29 cellular contexts compared by ENCODE assay signal in genomic region chr5:1446602-1447343, GRCh38. TPM values are rescaled to one million over a fixed set of nuclear protein-coding genes. Genes with fewer than 3 reads are reported as not detected.
DNase-seq lines count a peak whose midpoint lies in the region; ATAC-seq, FAIRE-seq and TF ChIP-seq lines count a peak whose summit lies in the region.
"Had no signal": no experiment of that assay in that cellular context is flagged by ENCODE, and none has a peak within 500 bp of the region (broad histone marks: within the 10 kb centered on the region; RNA-seq: fewer than 3 reads in every experiment).

No MANE protein-coding gene starts in this region.

- peaks cover 37% of the 10 kb centered on the region for H3K4me1 Mint-ChIP-seq in CD4-positive, alpha-beta T cell (ENCODE audit: low read depth)
- H3K4me1 Mint-ChIP-seq in activated naive CD8-positive, alpha-beta T cell treated with anti-CD3 and anti-CD28 coated beads, Interleukin-2, amount 10 ng/mL, durations not matched to agents 7 days and 5 days, result peaks cover 19% of the 10 kb centered on the region
- peaks cover 5% of the 10 kb centered on the region for H3K4me1 Mint-ChIP-seq in neural crest cell

- POLR2A ChIA-PET in CD4-positive, alpha-beta T cell (lab: Charles Lee), result no interaction called here
- POLR2A ChIA-PET in activated naive CD8-positive, alpha-beta T cell treated with anti-CD3 and anti-CD28 coated beads, Interleukin-2, amount 10 ng/mL, durations not matched to agents 7 days and 5 days (lab: Charles Lee), result no interaction called here

- TF ChIP-seq CTCF in CD4-positive, alpha-beta T cell (IDR thresholded peaks at IDR 0.05), result no peak
- no peak for TF ChIP-seq CTCF in DND-41 (IDR thresholded peaks at IDR 0.05; ENCODE audit: borderline replicate concordance, extremely low read depth, low read length, poor library complexity, severe bottlenecking)
- no peak for TF ChIP-seq CTCF in neural crest cell (conservative IDR thresholded peaks at IDR 0.05)

- H3K27ac Mint-ChIP-seq in CD4-positive, alpha-beta T cell, result no peak overlapping the region
- H3K27ac Mint-ChIP-seq in activated naive CD8-positive, alpha-beta T cell treated with anti-CD3 and anti-CD28 coated beads, Interleukin-2, amount 10 ng/mL, durations not matched to agents 7 days and 5 days, result no peak overlapping the region
- H3K27ac Mint-ChIP-seq in neural crest cell (ENCODE audit: unreplicated experiment), result no peak overlapping the region
- H3K27ac Mint-ChIP-seq: activated CD4-positive, alpha-beta T cell treated with anti-CD3 and anti-CD28 coated beads for 36 hours; activated naive CD4-positive, alpha-beta T cell treated with anti-CD3 and anti-CD28 coated beads for 36 hours; stimulated activated memory B cell treated with anti-CD40 and anti-IgM and Interleukin-4, amounts not matched to agents 10 μg/mL and 1 μg/mL and 100 μg/mL, for 72 hours had no signal

- H3K27me3 ChIP-seq in CD4-positive, alpha-beta T cell (ENCODE audit: control insufficient read depth, insufficient read depth, low read length), result peaks cover 54% of the 10 kb centered on the region
- H3K27me3 ChIP-seq in DND-41 (ENCODE audit: insufficient read depth, low read length, poor library complexity), result no peaks in the 10 kb centered on the region
- H3K27me3 ChIP-seq: SJCRH30 had no signal

- no peaks in the 10 kb centered on the region; the same call in 1 of the 2 replicates for H4K20me1 ChIP-seq in DND-41 (ENCODE audit: insufficient read depth, low read length)

- H3K9ac ChIP-seq in DND-41 (ENCODE audit: low read depth, low read length), result no peak overlapping the region
- H3K9ac ChIP-seq: KMS-11 had no signal

- no peaks in the 10 kb centered on the region for H3K36me3 ChIP-seq in DND-41 (ENCODE audit: insufficient read depth, low read length)
- H3K36me3 ChIP-seq: ascending aorta, SJCRH30, tibial artery had no signal

- no peak overlapping the region for H3K4me2 ChIP-seq in DND-41 (ENCODE audit: insufficient read depth, low read length)
- H3K4me2 ChIP-seq: KMS-11 had no signal

- H2AFZ ChIP-seq in DND-41 (ENCODE audit: low read depth, low read length), result no peak overlapping the region

- no peaks in the 10 kb centered on the region for H3K9me3 Mint-ChIP-seq in CD4-positive, alpha-beta T cell
- H3K9me3 Mint-ChIP-seq in activated naive CD8-positive, alpha-beta T cell treated with anti-CD3 and anti-CD28 coated beads, Interleukin-2, amount 10 ng/mL, durations not matched to agents 7 days and 5 days, result no peaks in the 10 kb centered on the region
- H3K9me3 Mint-ChIP-seq in neural crest cell, result peaks cover 3% of the 10 kb centered on the region
- H3K9me3 Mint-ChIP-seq: activated naive CD4-positive, alpha-beta T cell treated with anti-CD3 and anti-CD28 coated beads for 36 hours; stimulated activated memory B cell treated with anti-CD40 and anti-IgM and Interleukin-4, amounts not matched to agents 10 μg/mL and 1 μg/mL and 100 μg/mL, for 72 hours had no signal

- H3K4me1 ChIP-seq in DND-41 (ENCODE audit: insufficient read depth, low read length), result peaks cover 28% of the 10 kb centered on the region
- H3K4me1 ChIP-seq: SJCRH30 had no signal

- peak in 1 of 10 experiments; percentile 24 for DNase-seq in CD4-positive, alpha-beta T cell
- DNase-seq in DND-41 (no peak), neural crest cell (ENCODE audit: low read depth, low spot score) (no peak), D341Med (ENCODE audit: low spot score) (no peak), midbrain (lab: John Stamatoyannopoulos, UW) (no peak), GM19239 (ENCODE audit: insufficient read length, low spot score) (no peak)
- DNase-seq in activated naive CD8-positive, alpha-beta T cell treated with anti-CD3 and anti-CD28 coated beads, Interleukin-2, amount 10 ng/mL, durations not matched to agents 7 days and 5 days, result peak; percentile 20
- DNase-seq: activated CD4-positive, alpha-beta T cell treated with anti-CD3 and anti-CD28 coated beads for 36 hours; activated naive CD4-positive, alpha-beta T cell treated with anti-CD3 and anti-CD28 coated beads for 36 hours; central memory CD4-positive, alpha-beta T cell; dermis blood vessel endothelial cell; DMS 273 treated with DMSO at 0.1 percent for 48 hours; GOT3; NCI-H1436; NCI-H510A treated with DMSO at 0.1 percent for 48 hours; NK-92 treated with Interleukin-12 subunit alpha and Interleukin-12 subunit beta, amount 100 ng/mL, for 24 hours; SJCRH30; stimulated activated CD4-positive, alpha-beta T cell treated with anti-CD3 and anti-CD28 coated beads, Interleukin-4, amount 100 ng/mL, for 1 hour; T-helper 1 cell had no signal

- H3K27ac ChIP-seq in CD4-positive, alpha-beta T cell (ENCODE audit: low read depth, low read length), result no peak overlapping the region
- peak overlapping the region; percentile 65 for H3K27ac ChIP-seq in DND-41 (ENCODE audit: low read length)
- H3K27ac ChIP-seq: ascending aorta, KMS-11, SJCRH30, tibial artery had no signal

- H3K9me3 ChIP-seq in CD4-positive, alpha-beta T cell (ENCODE audit: control insufficient read depth, low read length), result no peaks in the 10 kb centered on the region
- H3K9me3 ChIP-seq in DND-41 (ENCODE audit: insufficient read depth, low read length, severe bottlenecking), result peaks cover 6% of the 10 kb centered on the region
- H3K9me3 ChIP-seq: ascending aorta, SJCRH30, tibial artery had no signal

- intact Hi-C loops in CD4-positive, alpha-beta T cell (cut with DNase I, micrococcal nuclease), result no loop called here

- peak overlapping the region; percentile 34 for H3K4me3 Mint-ChIP-seq in CD4-positive, alpha-beta T cell
- H3K4me3 Mint-ChIP-seq in activated naive CD8-positive, alpha-beta T cell treated with anti-CD3 and anti-CD28 coated beads, Interleukin-2, amount 10 ng/mL, durations not matched to agents 7 days and 5 days, result no peak overlapping the region
- peak overlapping the region; percentile 15 for H3K4me3 Mint-ChIP-seq in neural crest cell
- H3K4me3 Mint-ChIP-seq: activated CD4-positive, alpha-beta T cell treated with anti-CD3 and anti-CD28 coated beads for 36 hours; activated naive CD4-positive, alpha-beta T cell treated with anti-CD3 and anti-CD28 coated beads for 36 hours; stimulated activated memory B cell treated with anti-CD40 and anti-IgM and Interleukin-4, amounts not matched to agents 10 μg/mL and 1 μg/mL and 100 μg/mL, for 72 hours had no signal

- H3K79me2 ChIP-seq in DND-41 (ENCODE audit: insufficient read depth, low read length), result no peaks in the 10 kb centered on the region

- CTCF ChIA-PET in CD4-positive, alpha-beta T cell (lab: Charles Lee), result no interaction called here

- no peak for FAIRE-seq in GM19239 (lab: Jason Lieb, UNC)
- FAIRE-seq: endothelial cell of umbilical vein, G401.6 had no signal

- no peak overlapping the region for H3K4me3 ChIP-seq in DND-41 (ENCODE audit: low read depth in 1 of 2, low read length in 2 of 2)
- H3K4me3 ChIP-seq: ascending aorta, lung, SJCRH30, tibial artery had no signal

- no peaks in the 10 kb centered on the region for H3K36me3 Mint-ChIP-seq in CD4-positive, alpha-beta T cell (ENCODE audit: low read depth)
- no peaks in the 10 kb centered on the region for H3K36me3 Mint-ChIP-seq in activated naive CD8-positive, alpha-beta T cell treated with anti-CD3 and anti-CD28 coated beads, Interleukin-2, amount 10 ng/mL, durations not matched to agents 7 days and 5 days
- no peaks in the 10 kb centered on the region for H3K36me3 Mint-ChIP-seq in neural crest cell (ENCODE audit: low read depth)
- H3K36me3 Mint-ChIP-seq: stimulated activated memory B cell treated with anti-CD40 and anti-IgM and Interleukin-4, amounts not matched to agents 10 μg/mL and 1 μg/mL and 100 μg/mL, for 72 hours had no signal

- peaks cover 63% of the 10 kb centered on the region for H3K27me3 Mint-ChIP-seq in CD4-positive, alpha-beta T cell
- H3K27me3 Mint-ChIP-seq in activated naive CD8-positive, alpha-beta T cell treated with anti-CD3 and anti-CD28 coated beads, Interleukin-2, amount 10 ng/mL, durations not matched to agents 7 days and 5 days, result peaks cover 46% of the 10 kb centered on the region
- peaks cover 86% of the 10 kb centered on the region for H3K27me3 Mint-ChIP-seq in neural crest cell (ENCODE audit: low read depth)

- ATAC-seq in CD4-positive, alpha-beta T cell (ENCODE audit: poor library complexity), result no peak
- ATAC-seq in DND-41 (ENCODE audit: insufficient read depth, low read depth), result no peak
- ATAC-seq in activated naive CD8-positive, alpha-beta T cell treated with anti-CD3 and anti-CD28 coated beads, Interleukin-2, amount 10 ng/mL, durations not matched to agents 7 days and 5 days (ENCODE audit: low read depth), result no peak
- no peak for ATAC-seq in HG02642 (IDR thresholded peaks at IDR 0.05; ENCODE audit: poor library complexity, unreplicated experiment)
- ATAC-seq: activated CD4-positive, alpha-beta T cell treated with anti-CD3 and anti-CD28 coated beads for 36 hours had no signal

RNA-seq across cellular contexts. Expression of gene SLC6A3, which starts 1.5 kb away (rescaled TPM):
- total RNA-seq in CD4-positive, alpha-beta T cell, result under 1 TPM in 1 of 2 experiments, not detected in 1; 0.08 TPM
- under 1 TPM in 1 of 2 experiments, not detected in 1; 0.08 TPM for total RNA-seq in activated naive CD8-positive, alpha-beta T cell treated with anti-CD3 and anti-CD28 coated beads, Interleukin-2, amount 10 ng/mL, durations not matched to agents 7 days and 5 days
- total RNA-seq in neural crest cell, result 0.16 and 0.27 TPM in 2 replicates
- total RNA-seq: activated CD4-positive, alpha-beta T cell treated with anti-CD3 and anti-CD28 coated beads for 36 hours; activated naive CD4-positive, alpha-beta T cell treated with anti-CD3 and anti-CD28 coated beads for 36 hours; ascending aorta; dermis blood vessel endothelial cell; endothelial cell of umbilical vein; HT1080; kidney epithelial cell had no signal
